ENCODE assay signal across 8 cellular contexts in genomic region chr19:58557253-58558065, GRCh38. TPM values are rescaled to one million over a fixed set of nuclear protein-coding genes. Genes with fewer than 3 reads are reported as not detected.
DNase-seq lines count a peak whose midpoint lies in the region; ATAC-seq and TF ChIP-seq lines count a peak whose summit lies in the region.

No MANE protein-coding gene starts in this region.

- TF ChIP-seq POLR2A in suprapubic skin (IDR thresholded peaks at IDR 0.05), result no peak

- no peaks in the 10 kb centered on the region for H3K9me3 Mint-ChIP-seq in T-helper 2 cell treated with Interferon-gamma antibody and Interleukin-4, amounts not matched to agents 5 μg/mL and 100 μg/mL, for 36 hours

- WGBS in adipose tissue, 3 donors, result 24 to 36% (median 31%) methylated on average over 11 of the region's 11 CpGs
- WGBS in suprapubic skin, result 33% methylated on average over 11 of the region's 11 CpGs

- H3K27ac Mint-ChIP-seq in T-helper 2 cell treated with Interferon-gamma antibody and Interleukin-4, amounts not matched to agents 5 μg/mL and 100 μg/mL, for 36 hours, result peak overlapping the region; percentile 93

- H3K27me3 ChIP-seq in layer of hippocampus (ENCODE audit: control insufficient read depth, insufficient read depth, low read length) (peaks cover 5% of the 10 kb centered on the region), suprapubic skin (no peaks in the 10 kb centered on the region)

- H3K27ac ChIP-seq in adipose tissue (ENCODE audit: low read depth, low read length), result peak overlapping the region; percentile 97
- H3K27ac ChIP-seq in layer of hippocampus (ENCODE audit: low read depth, low read length), result peak overlapping the region; percentile 100
- H3K27ac ChIP-seq in suprapubic skin, result peak overlapping the region; percentile 99

- TF ChIP-seq CTCF in suprapubic skin (IDR thresholded peaks at IDR 0.05), result no peak

- no peaks in the 10 kb centered on the region for H3K9me3 ChIP-seq in suprapubic skin

- peaks cover 44% of the 10 kb centered on the region for H3K4me1 Mint-ChIP-seq in T-helper 2 cell treated with Interferon-gamma antibody and Interleukin-4, amounts not matched to agents 5 μg/mL and 100 μg/mL, for 36 hours (ENCODE audit: low read depth)

- peak overlapping the region; percentile 92 for H3K4me3 Mint-ChIP-seq in T-helper 2 cell treated with Interferon-gamma antibody and Interleukin-4, amounts not matched to agents 5 μg/mL and 100 μg/mL, for 36 hours

- peaks cover 73% of the 10 kb centered on the region for H3K4me1 ChIP-seq in suprapubic skin

- DNase-seq in T-helper 2 cell treated with Interferon-gamma antibody and Interleukin-4, amounts not matched to agents 5 μg/mL and 100 μg/mL, for 36 hours (ENCODE audit: low spot score), result no peak
- no peak for DNase-seq in T-helper 2 cell
- peak in 1 of 2 donors; percentile 61 for DNase-seq in suprapubic skin (ENCODE audit: low spot score in 2 of 2)
- DNase-seq in NOMO-1 treated with dmso at 0.1 percent for 144 hours (lab: John Stamatoyannopoulos, UW; ENCODE audit: unreplicated experiment), result no peak
- no peak for DNase-seq in NCI-H69 (lab: John Stamatoyannopoulos, UW)

- peaks cover 53% of the 10 kb centered on the region for H3K36me3 Mint-ChIP-seq in T-helper 2 cell treated with Interferon-gamma antibody and Interleukin-4, amounts not matched to agents 5 μg/mL and 100 μg/mL, for 36 hours (ENCODE audit: low read depth)

- no peak for ATAC-seq in GM21786 (IDR thresholded peaks at IDR 0.05; ENCODE audit: unreplicated experiment)

- no peaks in the 10 kb centered on the region for H3K27me3 Mint-ChIP-seq in T-helper 2 cell treated with Interferon-gamma antibody and Interleukin-4, amounts not matched to agents 5 μg/mL and 100 μg/mL, for 36 hours (ENCODE audit: low read depth)

- peak overlapping the region; percentile 87 for H3K4me3 ChIP-seq in suprapubic skin

- no peak for TF ChIP-seq EP300 in suprapubic skin (IDR thresholded peaks at IDR 0.05)

- peaks cover 18% of the 10 kb centered on the region for H3K36me3 ChIP-seq in suprapubic skin

RNA-seq across cellular contexts. Expression of gene UBE2M, which starts 1.0 kb away (rescaled TPM):
- 10 to 100 TPM; 26.7 to 47.6 (median 46.1) TPM for polyA plus RNA-seq in adipose tissue
- total RNA-seq in suprapubic skin, result 10 to 100 TPM; 16.4 to 31.5 (median 21.7) TPM

RNA-seq across cellular contexts. Expression of gene CHMP2A, which starts 2.6 kb away (rescaled TPM):
- polyA plus RNA-seq in adipose tissue, result 100 to 1,000 TPM in 2 of 3 donors, 10 to 100 TPM in 1; 96.8 to 196 (median 184) TPM
- 100 to 1,000 TPM in 3 of 4 donors, 10 to 100 TPM in 1; 96.1 to 120 (median 103) TPM for total RNA-seq in suprapubic skin

RNA-seq across cellular contexts. Expression of gene TRIM28, which starts 13.6 kb away (rescaled TPM):
- polyA plus RNA-seq in adipose tissue, result 100 to 1,000 TPM; 154 to 206 (median 156) TPM
- 100 to 1,000 TPM; 334 to 395 (median 360) TPM for total RNA-seq in suprapubic skin

RNA-seq across cellular contexts. Expression of gene MZF1, which starts 15.7 kb away (rescaled TPM):
- 10 to 100 TPM; 11.2 to 16.4 (median 14.7) TPM for polyA plus RNA-seq in adipose tissue
- 10 to 100 TPM; 29.0 to 53.2 (median 37.5) TPM for total RNA-seq in suprapubic skin

RNA-seq across cellular contexts. Expression of gene ZBTB45, which starts 37.8 kb away (rescaled TPM):
- polyA plus RNA-seq in adipose tissue, result 1 to 10 TPM; 5.3 to 8.2 (median 6.6) TPM
- total RNA-seq in suprapubic skin, result 10 to 100 TPM in 3 of 4 donors, 1 to 10 TPM in 1; 6.7 to 20.7 (median 15.8) TPM
